ENCODE assay signal across 11 cellular contexts in genomic region chr11:10109836-10110235, GRCh38.
DNase-seq lines count a peak whose midpoint lies in the region; ATAC-seq, FAIRE-seq and TF ChIP-seq lines count a peak whose summit lies in the region.
"Had no signal": no experiment of that assay in that cellular context is flagged by ENCODE, and none has a peak within 500 bp of the region (broad histone marks: within the 10 kb centered on the region; RNA-seq: fewer than 3 reads in every experiment).

No MANE protein-coding gene starts in this region.

- H3K4me3 ChIP-seq in adipocyte (ENCODE audit: low read length), result peak overlapping the region; percentile 51
- no peak overlapping the region for H3K4me3 ChIP-seq in gastroesophageal sphincter
- peak overlapping the region in 1 of 5 donors; percentile 7 for H3K4me3 ChIP-seq in subcutaneous abdominal adipose tissue (ENCODE audit: low read depth in 1 of 5, low read length in 5 of 5)

- H3K9me3 ChIP-seq in adipocyte (ENCODE audit: control insufficient read depth, low read length) (no peaks in the 10 kb centered on the region), gastroesophageal sphincter (no peaks in the 10 kb centered on the region), subcutaneous abdominal adipose tissue (ENCODE audit: control insufficient read depth in 5 of 5, low read length in 5 of 5) (no peaks in the 10 kb centered on the region)
- H3K9me3 ChIP-seq: Caco-2 had no signal

- 0% methylated on average over 1 of the region's 1 CpG for WGBS in gastroesophageal sphincter (ENCODE audit: low coverage in 1 of 2), 2 donors

- TF ChIP-seq POLR2A in gastroesophageal sphincter (IDR thresholded peaks at IDR 0.05), result no peak

- no peak for TF ChIP-seq CTCF in gastroesophageal sphincter (IDR thresholded peaks at IDR 0.05)

- TF ChIP-seq EP300 in gastroesophageal sphincter (IDR thresholded peaks at IDR 0.05), result no peak

- ATAC-seq in gastroesophageal sphincter (peak; percentile 67), HG02852 (IDR thresholded peaks at IDR 0.05; ENCODE audit: unreplicated experiment) (no peak)
- ATAC-seq: stimulated activated naive CD8-positive, alpha-beta T cell treated with anti-CD3 and anti-CD28 coated beads, Interleukin-15, Interleukin-2, amounts not matched to agents 100 U/mL and 50 U/mL, for 24 hours had no signal

- H3K4me1 ChIP-seq in adipocyte (ENCODE audit: control insufficient read depth, insufficient read depth, low read length), result peaks cover 61% of the 10 kb centered on the region
- H3K4me1 ChIP-seq in gastroesophageal sphincter, result peaks cover 4 to 38% (median 13%) of the 10 kb centered on the region in 3 donors
- peaks cover 0 to 34% (median 15%) of the 10 kb centered on the region in 5 donors for H3K4me1 ChIP-seq in subcutaneous abdominal adipose tissue (ENCODE audit: control insufficient read depth in 5 of 5, insufficient read depth in 5 of 5, low read length in 5 of 5)

- peak overlapping the region in 3 of 4 donors; percentile 52 to 72 (median 68) for H3K27ac ChIP-seq in gastroesophageal sphincter
- H3K27ac ChIP-seq in subcutaneous abdominal adipose tissue (ENCODE audit: low read depth, low read length), result peak overlapping the region; percentile 83

- H3K36me3 ChIP-seq in adipocyte (ENCODE audit: control insufficient read depth, insufficient read depth, low read length, severe bottlenecking), result peaks cover 5% of the 10 kb centered on the region
- H3K36me3 ChIP-seq in gastroesophageal sphincter, result no peaks in the 10 kb centered on the region
- no peaks in the 10 kb centered on the region for H3K36me3 ChIP-seq in subcutaneous abdominal adipose tissue (ENCODE audit: control insufficient read depth in 5 of 5, insufficient read depth in 5 of 5, low read length in 5 of 5)

- FAIRE-seq in urothelium cell line (lab: Jason Lieb, UNC), result no peak

- H3K27me3 ChIP-seq in adipocyte (replicated peaks; ENCODE audit: control insufficient read depth, insufficient read depth, low read length) (no peaks in the 10 kb centered on the region), gastroesophageal sphincter (no peaks in the 10 kb centered on the region), subcutaneous abdominal adipose tissue (ENCODE audit: control insufficient read depth in 5 of 5, insufficient read depth in 4 of 5, low read length in 5 of 5) (no peaks in the 10 kb centered on the region)

- DNase-seq in GM04504 (ENCODE audit: low read depth) (peak; percentile 85), adipocyte (ENCODE audit: low read depth) (peak; percentile 91), NCI-H146 (lab: John Stamatoyannopoulos, UW) (no peak), urothelium cell line (ENCODE audit: low spot score) (no peak)
- DNase-seq: activated naive CD8-positive, alpha-beta T cell treated with anti-CD3 and anti-CD28 coated beads for 36 hours; Caco-2; effector CD4-positive, alpha-beta T cell; stimulated activated naive CD8-positive, alpha-beta T cell treated with anti-CD3 and anti-CD28 coated beads, Interleukin-15, Interleukin-2, amounts not matched to agents 100 U/mL and 50 U/mL, for 24 hours had no signal

- peak overlapping the region; percentile 88 for H3K9ac ChIP-seq in adipocyte (ENCODE audit: low read length)
- no peak overlapping the region for H3K9ac ChIP-seq in subcutaneous abdominal adipose tissue (ENCODE audit: low read length in 5 of 5)

Comparison
In these comparisons a context has a peak if more than half of its experiments do, and no peak if none do; other contexts are left out.
1. DNase-seq: peak in GM04504 (single experiment) and adipocyte (single experiment); none in NCI-H146 (single experiment) and urothelium cell line (single experiment).